8 cellular contexts compared by ENCODE assay signal in the genomic region with DNA sequence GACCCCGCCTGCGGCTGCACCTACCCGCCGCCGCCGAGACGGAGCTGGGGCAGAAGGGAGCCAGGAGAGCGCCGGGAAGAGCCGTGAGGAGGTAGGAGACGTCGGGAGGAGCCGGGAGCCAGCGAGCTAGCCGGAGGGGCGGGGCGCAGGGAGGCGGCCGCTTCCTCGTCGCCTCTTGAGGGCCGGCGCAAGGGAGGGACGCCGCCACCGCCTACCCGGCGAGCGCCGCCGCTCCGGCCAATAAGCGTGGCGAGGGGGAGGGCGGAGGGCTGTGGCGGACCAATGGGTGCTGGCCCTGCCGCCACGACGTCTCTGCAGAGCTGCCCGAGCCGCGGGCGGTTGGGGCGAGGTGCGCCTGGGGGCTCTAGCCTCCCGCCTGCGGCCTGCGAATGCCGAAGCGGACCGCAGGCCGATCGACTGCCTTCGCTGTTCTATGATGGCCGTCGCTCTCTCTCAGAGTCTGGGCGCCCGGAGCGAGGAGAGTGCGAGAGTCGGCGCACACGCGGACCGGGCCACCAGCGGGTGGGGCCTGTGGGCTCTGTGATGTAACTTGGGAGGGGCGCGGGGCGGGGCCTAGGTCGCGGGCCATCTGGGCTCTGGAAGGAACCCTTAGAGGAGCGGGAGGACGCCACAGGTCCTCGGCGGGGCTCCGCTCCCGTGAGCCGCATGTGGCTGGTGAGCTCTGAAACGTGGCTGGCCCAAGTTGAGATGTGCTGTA.
DNase-seq lines count a peak whose midpoint lies in the region; ATAC-seq, FAIRE-seq and TF ChIP-seq lines count a peak whose summit lies in the region.

No MANE protein-coding gene starts in this region.

- peak; percentile 95 for TF ChIP-seq POLR2A in GM12891 (IDR thresholded peaks at IDR 0.05; ENCODE audit: low read depth, low read length)
- peak; percentile 40 to 84 for TF ChIP-seq POLR2A in adrenal gland (IDR thresholded peaks at IDR 0.05)
- peak in 3 of 4 donors; percentile 82 to 92 (median 87) for TF ChIP-seq POLR2A in upper lobe of left lung (IDR thresholded peaks at IDR 0.05)

- H3K4me1 ChIP-seq in adrenal gland (replicated peaks in 1 of 2) (peaks cover 4 to 36% of the 10 kb centered on the region in 2 donors), heart right ventricle (peaks cover 10 to 46% (median 43%) of the 10 kb centered on the region in 9 donors), upper lobe of left lung (peaks cover 21 to 46% (median 28%) of the 10 kb centered on the region in 4 donors)

- ATAC-seq in HG02798 (IDR thresholded peaks at IDR 0.05; ENCODE audit: poor library complexity, unreplicated experiment), result peak; percentile 96
- peak; percentile 94 to 98 (median 96) for ATAC-seq in heart right ventricle
- peak; percentile 97 to 98 for ATAC-seq in upper lobe of left lung (ENCODE audit: low FRiP score in 2 of 2)

- peaks cover 0 to 1% of the 10 kb centered on the region in 2 donors for H3K36me3 ChIP-seq in adrenal gland (replicated peaks in 1 of 2)
- peaks cover 0 to 14% (median 0%) of the 10 kb centered on the region in 9 donors for H3K36me3 ChIP-seq in heart right ventricle
- peaks cover 0 to 4% (median 0%) of the 10 kb centered on the region in 4 donors for H3K36me3 ChIP-seq in upper lobe of left lung

- H3K27ac ChIP-seq in adrenal gland (peak overlapping the region; percentile 75 to 97 (median 91)), heart right ventricle (peak overlapping the region; percentile 96 to 99 (median 98)), upper lobe of left lung (peak overlapping the region; percentile 90 to 98 (median 95))

- no peaks in the 10 kb centered on the region for H3K9me3 ChIP-seq in adrenal gland (replicated peaks in 1 of 3)
- H3K9me3 ChIP-seq in heart right ventricle, result no peaks in the 10 kb centered on the region
- H3K9me3 ChIP-seq in upper lobe of left lung, result no peaks in the 10 kb centered on the region

- H3K27me3 ChIP-seq in adrenal gland (no peaks in the 10 kb centered on the region), heart right ventricle (no peaks in the 10 kb centered on the region), upper lobe of left lung (no peaks in the 10 kb centered on the region)

- FAIRE-seq in GM12891 (lab: Jason Lieb, UNC), result peak; percentile 98

- intact Hi-C loops in adrenal gland (cut with DNase I), result no loop called here
- intact Hi-C loops in heart right ventricle (cut with DNase I), result loop anchor here in 8 of 10 donors (2.0 to 10.0 kb wide), 10 partner anchors 43 to 77 kb away; partner anchors contain the start of gene MAP4 (in 3 of the 8)
- intact Hi-C loops in posterior cingulate gyrus (cut with DNase I), result loop anchor here (2.0 to 5.0 kb wide), 2 partner anchors 42 to 98 kb away; no protein-coding TSS in a partner anchor

- TF ChIP-seq EP300 in upper lobe of left lung (IDR thresholded peaks at IDR 0.05), result peak in 1 of 4 donors; percentile 24

- peak overlapping the region; percentile 27 to 81 (median 56) for H3K4me3 ChIP-seq in adrenal gland
- H3K4me3 ChIP-seq in heart right ventricle, result peak overlapping the region; percentile 66 to 99 (median 90)
- peak overlapping the region; percentile 89 to 97 (median 92) for H3K4me3 ChIP-seq in upper lobe of left lung

- 0 to 1% (median 0%) methylated on average over 3 to 79 of the region's 79 CpGs for WGBS in adrenal gland, 4 donors
- WGBS in heart right ventricle, 2 donors, result 0 to 1% methylated on average over 73 to 79 of the region's 79 CpGs
- WGBS in upper lobe of left lung, 2 donors, result 0 to 1% methylated on average over 29 to 30 of the region's 79 CpGs

- DNase-seq in GM12891 (ENCODE audit: insufficient read length, low spot score), result peak; percentile 89
- peak; percentile 81 for DNase-seq in NCI-H1436 (lab: John Stamatoyannopoulos, UW)
- peak; percentile 95 for DNase-seq in SW480 (ENCODE audit: low spot score)
- DNase-seq in adrenal gland, result peak; percentile 96 to 98 (median 97)
- peak; percentile 96 to 97 for DNase-seq in heart right ventricle
- peak; percentile 90 to 99 (median 96) for DNase-seq in posterior cingulate gyrus
- DNase-seq in upper lobe of left lung, result peak; percentile 97 to 100

- TF ChIP-seq CTCF in adrenal gland (IDR thresholded peaks at IDR 0.05), result peak in 1 of 6 experiments; percentile 18
- no peak for TF ChIP-seq CTCF in heart right ventricle (IDR thresholded peaks at IDR 0.05)
- peak in 5 of 6 experiments; percentile 4 to 54 (median 17) for TF ChIP-seq CTCF in upper lobe of left lung (IDR thresholded peaks at IDR 0.05)

TF ChIP-seq in GM12891, 5 proteins besides CTCF, POLR2A, EP300 and RAD21:
- TF ChIP-seq POU2F2 (IDR thresholded peaks at IDR 0.05; ENCODE audit: low read depth, low read length) (no peak), SPI1 (IDR thresholded peaks at IDR 0.05; ENCODE audit: low read depth, low read length) (no peak), PAX5 (IDR thresholded peaks at IDR 0.05; ENCODE audit: insufficient read depth, low read length, severe bottlenecking) (peak; percentile 12), TAF1 (IDR thresholded peaks at IDR 0.05; ENCODE audit: low read depth, low read length) (peak; percentile 81), POLR2AphosphoS5 (IDR thresholded peaks at IDR 0.05; ENCODE audit: low read depth, low read length) (peak; percentile 91)

Comparison
In these comparisons a context has a peak if more than half of its experiments do, and no peak if none do; other contexts are left out.
1. Peak in every context shown above with its lines: DNase-seq, ATAC-seq, H3K4me3 ChIP-seq and H3K27ac ChIP-seq.
2. CTCF ChIP-seq: peak in upper lobe of left lung (5 of 6); none in heart right ventricle (0 of 9).
3. intact Hi-C loops: an anchor here in heart right ventricle (2.0 to 10.0 kb wide) and posterior cingulate gyrus (2.0 to 5.0 kb wide); none called in adrenal gland.